In the genomic region with DNA sequence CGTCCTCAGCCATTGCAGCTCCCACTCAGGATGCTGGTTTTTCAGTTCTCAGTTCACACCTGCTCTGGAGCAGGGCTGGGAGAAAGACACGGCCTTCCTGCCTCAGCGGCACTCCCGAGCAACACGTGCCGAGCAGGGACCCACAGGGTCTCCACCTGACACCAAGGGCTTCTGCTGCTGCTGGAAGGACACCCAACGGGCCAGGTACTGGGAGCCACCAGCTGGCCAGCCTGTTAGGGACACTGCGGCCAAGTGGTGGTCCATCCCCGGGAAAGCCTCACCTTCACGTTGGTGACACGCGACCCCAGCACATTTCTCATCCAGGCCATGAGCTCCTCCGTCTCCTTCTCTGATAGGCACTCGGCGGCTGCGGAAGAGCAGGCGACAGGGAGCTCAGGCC, we compare ENCODE assay signal across 25 cellular contexts. TPM values are rescaled to one million over a fixed set of nuclear protein-coding genes. Genes with fewer than 3 reads are reported as not detected.
DNase-seq lines count a peak whose midpoint lies in the region; ATAC-seq and TF ChIP-seq lines count a peak whose summit lies in the region.
"Had no signal": no experiment of that assay in that cellular context is flagged by ENCODE, and none has a peak within 500 bp of the region (broad histone marks: within the 10 kb centered on the region; RNA-seq: fewer than 3 reads in every experiment).

No MANE protein-coding gene starts in this region.

- H3K9me3 ChIP-seq in heart left ventricle (no peaks in the 10 kb centered on the region), IMR-90 (ENCODE audit: control insufficient read depth, insufficient read depth, low read length) (no peaks in the 10 kb centered on the region), mucosa of descending colon (no peaks in the 10 kb centered on the region), Karpas-422 (ENCODE audit: low read length) (no peaks in the 10 kb centered on the region)
- H3K9me3 ChIP-seq: Caco-2 had no signal

- no peak overlapping the region for H2BK20ac ChIP-seq in IMR-90 (ENCODE audit: low read depth, low read length)

- H2AFZ ChIP-seq in IMR-90 (replicated peaks; ENCODE audit: low read length, poor library complexity) = no peak overlapping the region
- no peak overlapping the region for H2AFZ ChIP-seq in Karpas-422 (ENCODE audit: low read length)

- H4K91ac ChIP-seq in IMR-90 (ENCODE audit: insufficient read depth, low read depth, low read length) = no peak overlapping the region

- POLR2A ChIA-PET in IMR-90 (lab: Charles Lee; ENCODE audit: unreplicated experiment) = interaction anchor here (0.6 kb wide), 1 partner anchor 96 kb away, joined by 4 read pairs; no protein-coding TSS in a partner anchor

- H3K14ac ChIP-seq in IMR-90 (replicated peaks; ENCODE audit: low read depth, low read length) = no peak overlapping the region

- H3K4me1 ChIP-seq in heart left ventricle (no peaks in the 10 kb centered on the region), IMR-90 (ENCODE audit: control insufficient read depth, insufficient read depth, low read length) (no peaks in the 10 kb centered on the region), mucosa of descending colon (ENCODE audit: low read depth) (no peaks in the 10 kb centered on the region), Karpas-422 (ENCODE audit: low read length) (no peaks in the 10 kb centered on the region)
- H3K4me1 ChIP-seq: Caco-2 had no signal

- no peak for TF ChIP-seq RAD21 in IMR-90 (IDR thresholded peaks at IDR 0.05; ENCODE audit: low read length)

- H4K20me1 ChIP-seq in IMR-90 (ENCODE audit: insufficient read depth, low read length) = no peaks in the 10 kb centered on the region; the same call in 1 of the 2 replicates
- 0 out of 2 replicates have a peak, but pooled peaks cover 2% of the 10 kb centered on the region for H4K20me1 ChIP-seq in Karpas-422 (ENCODE audit: insufficient read depth, low read depth, low read length)

- peaks cover 0 to 95% (median 84%) of the 10 kb centered on the region in 9 donors for H3K36me3 ChIP-seq in heart left ventricle
- peaks cover 57% of the 10 kb centered on the region for H3K36me3 ChIP-seq in IMR-90 (ENCODE audit: control insufficient read depth, insufficient read depth, low read length)
- H3K36me3 ChIP-seq in mucosa of descending colon (ENCODE audit: low read depth) = peaks cover 4% of the 10 kb centered on the region
- H3K36me3 ChIP-seq in Karpas-422 (ENCODE audit: insufficient read depth, low read length) = peaks cover 37% of the 10 kb centered on the region

- ATAC-seq in left cardiac atrium (no peak), heart left ventricle (no peak), IMR-90 (ENCODE audit: low read depth) (no peak), mucosa of descending colon (no peak), HG03175 (IDR thresholded peaks at IDR 0.05; ENCODE audit: unreplicated experiment) (no peak)
- ATAC-seq: PC-3, Right ventricle myocardium inferior had no signal

- peaks cover 0 to 5% of the 10 kb centered on the region in 2 experiments; a peak in 1 of 4 replicates for H3K79me1 ChIP-seq in IMR-90 (ENCODE audit: low read depth in 1 of 2, low read length in 2 of 2)

- TF ChIP-seq POLR2A in heart left ventricle (IDR thresholded peaks at IDR 0.05) = no peak
- TF ChIP-seq POLR2A in IMR-90 (IDR thresholded peaks at IDR 0.05; ENCODE audit: low read depth, low read length) = no peak

- dilution Hi-C loops in IMR-90 (cut with HindIII; ENCODE audit: low sequenced_read_pairs, unreplicated experiment) = no loop called here

- H3K4ac ChIP-seq in IMR-90 (ENCODE audit: low read depth, low read length) = no peak overlapping the region

- H3K9me1 ChIP-seq in IMR-90 (ENCODE audit: insufficient read depth, low read length) = 0 out of 2 replicates have a peak, but pooled peaks cover 2% of the 10 kb centered on the region

- TF ChIP-seq CTCF in heart left ventricle (IDR thresholded peaks at IDR 0.05) = no peak
- no peak for TF ChIP-seq CTCF in IMR-90 (conservative IDR thresholded peaks at IDR 0.05; ENCODE audit: low read depth, low read length)
- TF ChIP-seq CTCF in mucosa of descending colon (IDR thresholded peaks at IDR 0.05) = no peak

- H2BK120ac ChIP-seq in IMR-90 (ENCODE audit: low read depth, low read length) = no peak overlapping the region

- H3K4me2 ChIP-seq in IMR-90 (ENCODE audit: low read depth, low read length) (no peak overlapping the region), Karpas-422 (ENCODE audit: low read depth, low read length, poor library complexity, severe bottlenecking) (no peak overlapping the region)

- no peak overlapping the region for H3K56ac ChIP-seq in IMR-90 (ENCODE audit: extremely low read depth, insufficient read depth, low read length)

- H4K8ac ChIP-seq in IMR-90 (ENCODE audit: low read depth in 2 of 2, low read length in 2 of 2) = no peak overlapping the region

- DNase-seq in left cardiac atrium (peak; percentile 4), heart left ventricle (no peak), IMR-90 (no peak), mucosa of descending colon (peak in 2 of 3 donors; percentile 15 to 37), foreskin melanocyte (no peak), Karpas-422 (no peak)
- DNase-seq: C1 segment of cervical spinal cord; Caco-2; CD4-positive, alpha-beta memory T cell; DMS 273 treated with DMSO at 0.1 percent for 48 hours; DMS79; EL; GDM1; MV-4-11; NCI-H1105; NCI-H1436 treated with DMSO at 0.1 percent for 48 hours; NCI-H1930; NCI-H2107; NCI-H446; NCI-H524 treated with DMSO at 0.1 percent for 48 hours; NCI-H774; PC-3 had no signal

- H3K9me2 ChIP-seq in Karpas-422 (replicated peaks; ENCODE audit: insufficient read depth, low read length) = no peaks in the 10 kb centered on the region

- H3K9ac ChIP-seq in IMR-90 (ENCODE audit: low read depth, low read length) (no peak overlapping the region), Karpas-422 (ENCODE audit: low read length) (no peak overlapping the region)

- H2AK9ac ChIP-seq in IMR-90 (replicated peaks; ENCODE audit: low read depth, low read length, poor library complexity) = peak overlapping the region; percentile 55

- CTCF ChIA-PET in IMR-90 (lab: Yijun Ruan, JAX) = no interaction called here

- no peak overlapping the region for H3K23ac ChIP-seq in IMR-90 (ENCODE audit: low read depth, low read length)

- in situ Hi-C loops in IMR-90 (cut with MboI; ENCODE audit: low sequenced_read_pairs) = no loop called here

- H2BK5ac ChIP-seq in IMR-90 (ENCODE audit: low read depth, low read length, poor library complexity, severe bottlenecking) = no peak overlapping the region

- no peak overlapping the region for H2BK15ac ChIP-seq in IMR-90 (ENCODE audit: low read depth, low read length)

- no peak overlapping the region for H3K18ac ChIP-seq in IMR-90 (ENCODE audit: low read depth, low read length)

- H3K4me3 ChIP-seq in heart left ventricle (no peak overlapping the region), IMR-90 (ENCODE audit: insufficient read depth, low read depth, low read length) (no peak overlapping the region), mucosa of descending colon (no peak overlapping the region), Karpas-422 (ENCODE audit: low read length) (no peak overlapping the region)

- BruUV-seq in IMR-90 (replicated peaks; lab: Mats Ljungman, UMichigan) = no TSS peak

- 89 to 92% (median 91%) methylated on average over 11 to 17 of the region's 17 CpGs for WGBS in heart left ventricle, 4 donors
- WGBS in IMR-90 (ENCODE audit: extremely low coverage in 2 of 2, insufficient read length in 1 of 2), 2 experiments = 96% methylated on average over 9 of the region's 17 CpGs; no CpG with 5 or more reads in 1 of the 2 experiments

- H3K27ac ChIP-seq in heart left ventricle = no peak overlapping the region
- no peak overlapping the region for H3K27ac ChIP-seq in IMR-90 (ENCODE audit: insufficient read depth, low read length)
- no peak overlapping the region for H3K27ac ChIP-seq in Karpas-422 (ENCODE audit: low read length)
- H3K27ac ChIP-seq: HL-60 had no signal

- H4K5ac ChIP-seq in IMR-90 (ENCODE audit: low read depth, low read length) = no peak overlapping the region

- H3K27me3 ChIP-seq in heart left ventricle (no peaks in the 10 kb centered on the region), IMR-90 (ENCODE audit: control insufficient read depth, insufficient read depth, low read length) (no peaks in the 10 kb centered on the region), Karpas-422 (ENCODE audit: low read length) (no peaks in the 10 kb centered on the region)

- intact Hi-C loops in left cardiac atrium (cut with DNase I) = no loop called here
- intact Hi-C loops in heart left ventricle (cut with DNase I) = no loop called here
- intact Hi-C loops in IMR-90 (cut with micrococcal nuclease) = no loop called here
- intact Hi-C loops in mucosa of descending colon (cut with DNase I, micrococcal nuclease) = no loop called here

- no peaks in the 10 kb centered on the region for H3K79me2 ChIP-seq in Karpas-422 (ENCODE audit: low read length)

- H2AK5ac ChIP-seq in IMR-90 (ENCODE audit: low read depth, low read length) = no peak overlapping the region

RNA-seq across cellular contexts. Expression of a gene that starts 8.1 kb away (rescaled TPM):
- total RNA-seq in left cardiac atrium (1 to 10 TPM; 3.0 to 5.8 TPM), heart left ventricle (1 to 10 TPM; 3.2 to 8.9 (median 5.6) TPM), IMR-90 (2012; rRNA removed) (5.4 and 6.1 TPM in 2 replicates), mucosa of descending colon (10 to 100 TPM; 24.4 to 36.0 (median 27.0) TPM)
- polyA plus RNA-seq in heart left ventricle (10 to 100 TPM in 1 of 2 donors, 1 to 10 TPM in 1; 6.0 to 10.2 TPM), IMR-90 (2012; rRNA removed) (12.9 and 15.9 TPM in 2 replicates)
- polyA plus RNA-seq in IMR-90 (2012; cell fraction: cytosol; rRNA removed) = 3.6 and 9.3 TPM in 2 replicates
- polyA plus RNA-seq in IMR-90 (2012; cell fraction: nucleus; rRNA removed; ENCODE audit: low replicate concordance) = 35.4 and 59.0 TPM in 2 replicates
- total RNA-seq in Karpas-422 (2014; rRNA removed; shearing (Covaris generic); ENCODE audit: low replicate concordance) = 22.9 and 46.1 TPM in 2 replicates

RNA-seq across cellular contexts. Expression of a gene that starts 51.2 kb away (rescaled TPM):
- total RNA-seq in left cardiac atrium (1 to 10 TPM; 2.5 to 2.8 TPM), heart left ventricle (1 to 10 TPM; 2.0 to 4.7 (median 3.2) TPM), IMR-90 (2012; rRNA removed) (1.3 and 1.7 TPM in 2 replicates), mucosa of descending colon (1 to 10 TPM; 3.6 to 6.7 (median 5.0) TPM)
- polyA plus RNA-seq in heart left ventricle (1 to 10 TPM; 2.3 to 3.1 TPM), IMR-90 (2012; rRNA removed) (2.8 and 3.1 TPM in 2 replicates)
- 1.2 TPM in 2 replicates for polyA plus RNA-seq in IMR-90 (2012; cell fraction: cytosol; rRNA removed)
- 7.8 and 9.9 TPM in 2 replicates for polyA plus RNA-seq in IMR-90 (2012; cell fraction: nucleus; rRNA removed; ENCODE audit: low replicate concordance)
- total RNA-seq in Karpas-422 (2014; rRNA removed; shearing (Covaris generic); ENCODE audit: low replicate concordance) = 9.1 and 12.7 TPM in 2 replicates

RNA-seq across cellular contexts. Expression of a gene that starts 54.7 kb away (rescaled TPM):
- total RNA-seq in left cardiac atrium = 100 to 1,000 TPM in 1 of 2 donors, 10 to 100 TPM in 1; 85.7 to 120 TPM
- 100 to 1,000 TPM in 7 of 9 donors, 10 to 100 TPM in 2; 93.9 to 142 (median 121) TPM for total RNA-seq in heart left ventricle
- 100 to 1,000 TPM in 1 of 2 donors, 10 to 100 TPM in 1; 65.4 to 100 TPM for polyA plus RNA-seq in heart left ventricle
- 137 and 145 TPM in 2 replicates for total RNA-seq in IMR-90 (2012; rRNA removed)
- 139 and 172 TPM in 2 replicates for polyA plus RNA-seq in IMR-90 (2012; rRNA removed)
- polyA plus RNA-seq in IMR-90 (2012; cell fraction: cytosol; rRNA removed) = 90.5 and 90.6 TPM in 2 replicates
- 225 and 239 TPM in 2 replicates for polyA plus RNA-seq in IMR-90 (2012; cell fraction: nucleus; rRNA removed; ENCODE audit: low replicate concordance)
- total RNA-seq in mucosa of descending colon = 10 to 100 TPM; 56.9 to 94.5 (median 69.1) TPM
- 118 and 195 TPM in 2 replicates for total RNA-seq in Karpas-422 (2014; rRNA removed; shearing (Covaris generic); ENCODE audit: low replicate concordance)

Comparison
In these comparisons a context has a peak if more than half of its experiments do, and no peak if none do; other contexts are left out.
1. DNase-seq: peak in left cardiac atrium (single experiment) and mucosa of descending colon (2 of 3); none in heart left ventricle (0 of 5), IMR-90 (single experiment), foreskin melanocyte (single experiment) and Karpas-422 (single experiment).